In genomic region chr11:46642627-46643335, GRCh38 we compare ENCODE assay signal across 17 cellular contexts. TPM values are rescaled to one million over a fixed set of nuclear protein-coding genes. Genes with fewer than 3 reads are reported as not detected.
A peak's percentile ranks its signal among the peaks of the same experiment; 100 is the strongest.
DNase-seq lines count a peak whose midpoint lies in the region; ATAC-seq and TF ChIP-seq lines count a peak whose summit lies in the region.
"Had no signal": no experiment of that assay in that cellular context is flagged by ENCODE, and none has a peak within 500 bp of the region (broad histone marks: within the 10 kb centered on the region; RNA-seq: fewer than 3 reads in every experiment).

No MANE protein-coding gene starts in this region.

- H3K27me3 Mint-ChIP-seq in activated naive CD4-positive, alpha-beta T cell treated with anti-CD3 and anti-CD28 coated beads, Interleukin-2, amount 10 ng/mL, durations not matched to agents 7 days and 5 days: no peaks in the 10 kb centered on the region
- H3K27me3 Mint-ChIP-seq in central memory CD8-positive, alpha-beta T cell: no peaks in the 10 kb centered on the region
- no peaks in the 10 kb centered on the region for H3K27me3 Mint-ChIP-seq in activated T-helper 2 cell treated with anti-CD3 and anti-CD28 coated beads, Interferon-gamma antibody, Interleukin-2, Interleukin-4, amounts not matched to agents 10 μg/mL and 5 μg/mL and 100 μg/mL, durations not matched to agents 14 hours and 24 hours and 36 hours (ENCODE audit: low read depth)
- H3K27me3 Mint-ChIP-seq: IgD-negative memory B cell had no signal

- peak overlapping the region; percentile 42 for H3K27ac Mint-ChIP-seq in activated naive CD4-positive, alpha-beta T cell treated with anti-CD3 and anti-CD28 coated beads, Interleukin-2, amount 10 ng/mL, durations not matched to agents 7 days and 5 days
- H3K27ac Mint-ChIP-seq in central memory CD8-positive, alpha-beta T cell (ENCODE audit: low read depth): peak overlapping the region; percentile 58
- H3K27ac Mint-ChIP-seq in activated T-helper 2 cell treated with anti-CD3 and anti-CD28 coated beads, Interferon-gamma antibody, Interleukin-2, Interleukin-4, amounts not matched to agents 10 μg/mL and 5 μg/mL and 100 μg/mL, durations not matched to agents 14 hours and 24 hours and 36 hours: no peak overlapping the region

- no peak overlapping the region for H3K4me3 Mint-ChIP-seq in activated naive CD4-positive, alpha-beta T cell treated with anti-CD3 and anti-CD28 coated beads, Interleukin-2, amount 10 ng/mL, durations not matched to agents 7 days and 5 days
- H3K4me3 Mint-ChIP-seq in central memory CD8-positive, alpha-beta T cell: no peak overlapping the region
- H3K4me3 Mint-ChIP-seq in activated T-helper 2 cell treated with anti-CD3 and anti-CD28 coated beads, Interferon-gamma antibody, Interleukin-2, Interleukin-4, amounts not matched to agents 10 μg/mL and 5 μg/mL and 100 μg/mL, durations not matched to agents 14 hours and 24 hours and 36 hours (ENCODE audit: low read depth): no peak overlapping the region
- H3K4me3 Mint-ChIP-seq: IgD-negative memory B cell had no signal

- ATAC-seq in central memory CD8-positive, alpha-beta T cell (replicated peaks; ENCODE audit: extremely low read depth, poor library complexity, severe bottlenecking): no peak
- ATAC-seq in GM19397 (IDR thresholded peaks at IDR 0.05; ENCODE audit: unreplicated experiment): no peak
- ATAC-seq: HCT116 had no signal

- no peak for DNase-seq in activated naive CD4-positive, alpha-beta T cell treated with anti-CD3 and anti-CD28 coated beads, Interleukin-2, amount 10 ng/mL, durations not matched to agents 7 days and 5 days
- no peak for DNase-seq in activated naive CD4-positive, alpha-beta T cell (lab: John Stamatoyannopoulos, UW)
- DNase-seq in RWPE1 (ENCODE audit: low spot score): peak; percentile 17
- no peak for DNase-seq in central memory CD8-positive, alpha-beta T cell (ENCODE audit: low spot score in 2 of 2)
- no peak for DNase-seq in substantia nigra (lab: John Stamatoyannopoulos, UW)
- DNase-seq in activated T-helper 2 cell treated with anti-CD3 and anti-CD28 coated beads, Interferon-gamma antibody, Interleukin-2, Interleukin-4, amounts not matched to agents 10 μg/mL and 5 μg/mL and 100 μg/mL, durations not matched to agents 14 hours and 24 hours and 36 hours (ENCODE audit: low spot score): no peak
- no peak for DNase-seq in NCI-H146 (lab: John Stamatoyannopoulos, UW)
- DNase-seq: 8988T, NCI-H1092 treated with DMSO at 0.1 percent for 48 hours, NCI-H1694 treated with DMSO at 0.1 percent for 48 hours, NCI-H446 treated with DMSO at 0.1 percent for 48 hours, NCI-H748 treated with DMSO at 0.1 percent for 48 hours, Right ventricle myocardium superior had no signal

- peaks cover 18% of the 10 kb centered on the region for H3K4me1 Mint-ChIP-seq in activated naive CD4-positive, alpha-beta T cell treated with anti-CD3 and anti-CD28 coated beads, Interleukin-2, amount 10 ng/mL, durations not matched to agents 7 days and 5 days
- H3K4me1 Mint-ChIP-seq in central memory CD8-positive, alpha-beta T cell: peaks cover 18% of the 10 kb centered on the region
- peaks cover 8% of the 10 kb centered on the region for H3K4me1 Mint-ChIP-seq in activated T-helper 2 cell treated with anti-CD3 and anti-CD28 coated beads, Interferon-gamma antibody, Interleukin-2, Interleukin-4, amounts not matched to agents 10 μg/mL and 5 μg/mL and 100 μg/mL, durations not matched to agents 14 hours and 24 hours and 36 hours (ENCODE audit: low read depth)

- TF ChIP-seq CTCF in RWPE1 (conservative IDR thresholded peaks at IDR 0.05; ENCODE audit: low read depth): no peak

- intact Hi-C loops in activated T-helper 2 cell treated with anti-CD3 and anti-CD28 coated beads, Interferon-gamma antibody, Interleukin-2, Interleukin-4, amounts not matched to agents 10 μg/mL and 5 μg/mL and 100 μg/mL, durations not matched to agents 14 hours and 24 hours and 36 hours (cut with micrococcal nuclease): no loop called here

- peaks cover 5% of the 10 kb centered on the region for H3K9me3 Mint-ChIP-seq in activated naive CD4-positive, alpha-beta T cell treated with anti-CD3 and anti-CD28 coated beads, Interleukin-2, amount 10 ng/mL, durations not matched to agents 7 days and 5 days
- no peaks in the 10 kb centered on the region for H3K9me3 Mint-ChIP-seq in central memory CD8-positive, alpha-beta T cell
- H3K9me3 Mint-ChIP-seq in activated T-helper 2 cell treated with anti-CD3 and anti-CD28 coated beads, Interferon-gamma antibody, Interleukin-2, Interleukin-4, amounts not matched to agents 10 μg/mL and 5 μg/mL and 100 μg/mL, durations not matched to agents 14 hours and 24 hours and 36 hours: peaks cover 11% of the 10 kb centered on the region

- CTCF ChIA-PET in activated naive CD4-positive, alpha-beta T cell treated with anti-CD3 and anti-CD28 coated beads, Interleukin-2, amount 10 ng/mL, durations not matched to agents 7 days and 5 days (lab: Charles Lee): interaction anchor here (1.3 kb wide), 1 partner anchor 126 kb away, joined by 3 read pairs; no protein-coding TSS in a partner anchor
- CTCF ChIA-PET in RWPE1 (lab: Yijun Ruan, JAX): no interaction called here

- no peak overlapping the region for H3K27ac ChIP-seq in RWPE1
- peak overlapping the region; percentile 42 for H3K27ac ChIP-seq in substantia nigra (ENCODE audit: low read depth, low read length, poor library complexity, severe bottlenecking)
- H3K27ac ChIP-seq: BLaER1 had no signal

- POLR2A ChIA-PET in RWPE1 (lab: Yijun Ruan, JAX; ENCODE audit: low non-redundant PET): interaction anchor here (0.6 kb wide), 1 partner anchor 33 kb away, joined by 3 read pairs; no protein-coding TSS in a partner anchor

- H3K36me3 Mint-ChIP-seq in activated naive CD4-positive, alpha-beta T cell treated with anti-CD3 and anti-CD28 coated beads, Interleukin-2, amount 10 ng/mL, durations not matched to agents 7 days and 5 days: peaks cover 46% of the 10 kb centered on the region
- H3K36me3 Mint-ChIP-seq in central memory CD8-positive, alpha-beta T cell (ENCODE audit: insufficient read depth): peaks cover 41% of the 10 kb centered on the region
- peaks cover 64% of the 10 kb centered on the region for H3K36me3 Mint-ChIP-seq in activated T-helper 2 cell treated with anti-CD3 and anti-CD28 coated beads, Interferon-gamma antibody, Interleukin-2, Interleukin-4, amounts not matched to agents 10 μg/mL and 5 μg/mL and 100 μg/mL, durations not matched to agents 14 hours and 24 hours and 36 hours (ENCODE audit: low read depth)

RNA-seq across cellular contexts. Expression of gene ATG13, which starts 25.4 kb away (rescaled TPM):
- 58.0 and 58.1 TPM in 2 replicates for total RNA-seq in activated T-helper 2 cell treated with anti-CD3 and anti-CD28 coated beads, Interferon-gamma antibody, Interleukin-2, Interleukin-4, amounts not matched to agents 10 μg/mL and 5 μg/mL and 100 μg/mL, durations not matched to agents 14 hours and 24 hours and 36 hours

RNA-seq across cellular contexts. Expression of gene HARBI1, which starts 25.8 kb away (rescaled TPM):
- 3.8 and 4.7 TPM in 2 replicates for total RNA-seq in activated T-helper 2 cell treated with anti-CD3 and anti-CD28 coated beads, Interferon-gamma antibody, Interleukin-2, Interleukin-4, amounts not matched to agents 10 μg/mL and 5 μg/mL and 100 μg/mL, durations not matched to agents 14 hours and 24 hours and 36 hours

RNA-seq across cellular contexts. Expression of gene AMBRA1, which starts 49.0 kb away (rescaled TPM):
- 31.5 and 32.7 TPM in 2 replicates for total RNA-seq in activated T-helper 2 cell treated with anti-CD3 and anti-CD28 coated beads, Interferon-gamma antibody, Interleukin-2, Interleukin-4, amounts not matched to agents 10 μg/mL and 5 μg/mL and 100 μg/mL, durations not matched to agents 14 hours and 24 hours and 36 hours

RNA-seq across cellular contexts. Expression of gene ARHGAP1, which starts 57.6 kb away (rescaled TPM):
- total RNA-seq in activated T-helper 2 cell treated with anti-CD3 and anti-CD28 coated beads, Interferon-gamma antibody, Interleukin-2, Interleukin-4, amounts not matched to agents 10 μg/mL and 5 μg/mL and 100 μg/mL, durations not matched to agents 14 hours and 24 hours and 36 hours: 58.8 and 66.8 TPM in 2 replicates

RNA-seq across cellular contexts. Expression of gene ZNF408, which starts 58.0 kb away (rescaled TPM):
- total RNA-seq in activated T-helper 2 cell treated with anti-CD3 and anti-CD28 coated beads, Interferon-gamma antibody, Interleukin-2, Interleukin-4, amounts not matched to agents 10 μg/mL and 5 μg/mL and 100 μg/mL, durations not matched to agents 14 hours and 24 hours and 36 hours: 10.2 and 12.2 TPM in 2 replicates
